Comparison of ENCODE assay signal across 18 cellular contexts in genomic region chr13:25306671-25307464, GRCh38. TPM values are rescaled to one million over a fixed set of nuclear protein-coding genes. Genes with fewer than 3 reads are reported as not detected.
DNase-seq lines count a peak whose midpoint lies in the region; ATAC-seq and TF ChIP-seq lines count a peak whose summit lies in the region.
"Had no signal": no experiment of that assay in that cellular context is flagged by ENCODE, and none has a peak within 500 bp of the region (broad histone marks: within the 10 kb centered on the region; RNA-seq: fewer than 3 reads in every experiment).

No MANE protein-coding gene starts in this region.

- H3K27ac ChIP-seq in naive thymus-derived CD4-positive, alpha-beta T cell (ENCODE audit: low read depth, low read length) = no peak overlapping the region
- peak overlapping the region; percentile 33 for H3K27ac ChIP-seq in upper lobe of right lung
- H3K27ac ChIP-seq: BLaER1 treated with 17β-estradiol and CSF1 and Interleukin-3, amounts not matched to agents 10 nM and 100 nM; vagina had no signal

- DNase-seq in activated naive CD8-positive, alpha-beta T cell treated with anti-CD3 and anti-CD28 coated beads, Interleukin-2, amount 10 ng/mL, durations not matched to agents 7 days and 5 days = no peak
- no peak for DNase-seq in activated naive CD8-positive, alpha-beta T cell treated with anti-CD3 and anti-CD28 coated beads, Interleukin-2, amount 50 U/mL, for 24 hours
- DNase-seq in chondrocyte (ENCODE audit: low spot score) (no peak), upper lobe of right lung (no peak), NCI-H345 treated with DMSO at 0.1 percent for 48 hours (lab: John Stamatoyannopoulos, UW; ENCODE audit: unreplicated experiment) (no peak), hippocampal formation (lab: John Stamatoyannopoulos, UW) (no peak)
- DNase-seq in naive thymus-derived CD4-positive, alpha-beta T cell = no peak
- DNase-seq: activated CD4-positive, alpha-beta T cell treated with anti-CD3 and anti-CD28 coated beads for 4 hours; activated gamma-delta T cell treated with Interleukin-2 at 50 U/mL for 16 hours; amygdala; DMS 273 treated with DMSO at 0.1 percent for 48 hours; foreskin melanocyte; IMR-90; midbrain; NCI-H2171 had no signal

- no peak overlapping the region for H3K4me3 ChIP-seq in naive thymus-derived CD4-positive, alpha-beta T cell (ENCODE audit: low read length)
- no peak overlapping the region for H3K4me3 ChIP-seq in upper lobe of right lung
- H3K4me3 ChIP-seq: BLaER1 treated with 17β-estradiol and CSF1 and Interleukin-3, amounts not matched to agents 10 nM and 100 nM; vagina had no signal

- POLR2A ChIA-PET in activated naive CD8-positive, alpha-beta T cell treated with anti-CD3 and anti-CD28 coated beads, Interleukin-2, amount 10 ng/mL, durations not matched to agents 7 days and 5 days (lab: Charles Lee) = no interaction called here
- POLR2A ChIA-PET in naive thymus-derived CD4-positive, alpha-beta T cell (lab: Charles Lee) = no interaction called here

- no peaks in the 10 kb centered on the region for H3K27me3 ChIP-seq in naive thymus-derived CD4-positive, alpha-beta T cell (ENCODE audit: control insufficient read depth in 2 of 2, insufficient read depth in 2 of 2, low read length in 2 of 2)
- H3K27me3 ChIP-seq in upper lobe of right lung = no peaks in the 10 kb centered on the region
- H3K27me3 ChIP-seq: BLaER1 treated with 17β-estradiol and CSF1 and Interleukin-3, amounts not matched to agents 10 nM and 100 nM; vagina had no signal

- no peaks in the 10 kb centered on the region for H3K9me3 ChIP-seq in naive thymus-derived CD4-positive, alpha-beta T cell (ENCODE audit: control insufficient read depth in 2 of 3, low read length in 3 of 3)
- H3K9me3 ChIP-seq in upper lobe of right lung = no peaks in the 10 kb centered on the region
- H3K9me3 ChIP-seq: BLaER1 treated with 17β-estradiol and CSF1 and Interleukin-3, amounts not matched to agents 10 nM and 100 nM; vagina had no signal

- H3K27ac Mint-ChIP-seq in activated naive CD8-positive, alpha-beta T cell treated with anti-CD3 and anti-CD28 coated beads, Interleukin-2, amount 10 ng/mL, durations not matched to agents 7 days and 5 days = peak overlapping the region; percentile 17
- H3K27ac Mint-ChIP-seq in activated naive CD8-positive, alpha-beta T cell treated with anti-CD3 and anti-CD28 coated beads, Interleukin-2, amount 50 U/mL, for 24 hours = no peak overlapping the region
- H3K27ac Mint-ChIP-seq in chondrocyte (ENCODE audit: unreplicated experiment) = peak overlapping the region; percentile 33
- peak overlapping the region in 5 of 9 donors; percentile 13 to 80 (median 57) for H3K27ac Mint-ChIP-seq in naive thymus-derived CD4-positive, alpha-beta T cell

- peaks cover 9 to 16% of the 10 kb centered on the region in 2 donors for H3K4me1 ChIP-seq in naive thymus-derived CD4-positive, alpha-beta T cell (ENCODE audit: control insufficient read depth in 2 of 2, insufficient read depth in 2 of 2, low read length in 2 of 2)
- H3K4me1 ChIP-seq in upper lobe of right lung = peaks cover 38% of the 10 kb centered on the region

- peaks cover 31% of the 10 kb centered on the region for H3K36me3 Mint-ChIP-seq in activated naive CD8-positive, alpha-beta T cell treated with anti-CD3 and anti-CD28 coated beads, Interleukin-2, amount 10 ng/mL, durations not matched to agents 7 days and 5 days
- H3K36me3 Mint-ChIP-seq in activated naive CD8-positive, alpha-beta T cell treated with anti-CD3 and anti-CD28 coated beads, Interleukin-2, amount 50 U/mL, for 24 hours (ENCODE audit: low read depth) = peaks cover 69% of the 10 kb centered on the region
- H3K36me3 Mint-ChIP-seq in chondrocyte (ENCODE audit: low read depth) = peaks cover 18% of the 10 kb centered on the region
- peaks cover 15 to 33% (median 19%) of the 10 kb centered on the region in 5 donors for H3K36me3 Mint-ChIP-seq in naive thymus-derived CD4-positive, alpha-beta T cell

- H3K27me3 Mint-ChIP-seq in activated naive CD8-positive, alpha-beta T cell treated with anti-CD3 and anti-CD28 coated beads, Interleukin-2, amount 10 ng/mL, durations not matched to agents 7 days and 5 days = no peaks in the 10 kb centered on the region
- no peaks in the 10 kb centered on the region for H3K27me3 Mint-ChIP-seq in activated naive CD8-positive, alpha-beta T cell treated with anti-CD3 and anti-CD28 coated beads, Interleukin-2, amount 50 U/mL, for 24 hours
- H3K27me3 Mint-ChIP-seq in chondrocyte (ENCODE audit: low read depth) = no peaks in the 10 kb centered on the region
- no peaks in the 10 kb centered on the region for H3K27me3 Mint-ChIP-seq in naive thymus-derived CD4-positive, alpha-beta T cell

- intact Hi-C loops in naive thymus-derived CD4-positive, alpha-beta T cell (cut with micrococcal nuclease) = loop anchor here in 1 of 2 donors (10.0 kb wide), 3 partner anchors 948 to 1948 kb away; partner anchors contain the start of genes CDK8 and RPL21
- intact Hi-C loops in upper lobe of right lung (cut with DNase I) = no loop called here

- TF ChIP-seq CTCF in chondrocyte (IDR thresholded peaks at IDR 0.05) = no peak
- no peak for TF ChIP-seq CTCF in upper lobe of right lung (IDR thresholded peaks at IDR 0.05)

- no peak for ATAC-seq in activated naive CD8-positive, alpha-beta T cell treated with anti-CD3 and anti-CD28 coated beads, Interleukin-2, amount 10 ng/mL, durations not matched to agents 7 days and 5 days (ENCODE audit: low read depth)
- ATAC-seq in activated naive CD8-positive, alpha-beta T cell treated with anti-CD3 and anti-CD28 coated beads, Interleukin-2, amount 50 U/mL, for 24 hours = no peak
- ATAC-seq in naive thymus-derived CD4-positive, alpha-beta T cell = no peak
- ATAC-seq in upper lobe of right lung = no peak
- ATAC-seq in HG02885 (IDR thresholded peaks at IDR 0.05; ENCODE audit: poor library complexity, unreplicated experiment) = no peak

- H3K4me3 Mint-ChIP-seq in activated naive CD8-positive, alpha-beta T cell treated with anti-CD3 and anti-CD28 coated beads, Interleukin-2, amount 10 ng/mL, durations not matched to agents 7 days and 5 days = no peak overlapping the region
- H3K4me3 Mint-ChIP-seq in activated naive CD8-positive, alpha-beta T cell treated with anti-CD3 and anti-CD28 coated beads, Interleukin-2, amount 50 U/mL, for 24 hours = no peak overlapping the region
- H3K4me3 Mint-ChIP-seq in chondrocyte (ENCODE audit: unreplicated experiment) = no peak overlapping the region
- H3K4me3 Mint-ChIP-seq in naive thymus-derived CD4-positive, alpha-beta T cell = peak overlapping the region in 2 of 10 donors; percentile 30 to 48

- H3K4me1 Mint-ChIP-seq in activated naive CD8-positive, alpha-beta T cell treated with anti-CD3 and anti-CD28 coated beads, Interleukin-2, amount 10 ng/mL, durations not matched to agents 7 days and 5 days = peaks cover 36% of the 10 kb centered on the region
- peaks cover 36% of the 10 kb centered on the region for H3K4me1 Mint-ChIP-seq in activated naive CD8-positive, alpha-beta T cell treated with anti-CD3 and anti-CD28 coated beads, Interleukin-2, amount 50 U/mL, for 24 hours
- H3K4me1 Mint-ChIP-seq in chondrocyte (ENCODE audit: low read depth) = peaks cover 36% of the 10 kb centered on the region
- peaks cover 22 to 58% (median 53%) of the 10 kb centered on the region in 7 donors for H3K4me1 Mint-ChIP-seq in naive thymus-derived CD4-positive, alpha-beta T cell

- peaks cover 0 to 34% (median 5%) of the 10 kb centered on the region in 3 experiments for H3K36me3 ChIP-seq in naive thymus-derived CD4-positive, alpha-beta T cell (ENCODE audit: control insufficient read depth in 2 of 3, insufficient read depth in 3 of 3, low read length in 3 of 3)
- peaks cover 49% of the 10 kb centered on the region for H3K36me3 ChIP-seq in upper lobe of right lung

- CTCF ChIA-PET in naive thymus-derived CD4-positive, alpha-beta T cell (lab: Charles Lee) = no interaction called here

- no peaks in the 10 kb centered on the region for H3K9me3 Mint-ChIP-seq in activated naive CD8-positive, alpha-beta T cell treated with anti-CD3 and anti-CD28 coated beads, Interleukin-2, amount 10 ng/mL, durations not matched to agents 7 days and 5 days
- no peaks in the 10 kb centered on the region for H3K9me3 Mint-ChIP-seq in activated naive CD8-positive, alpha-beta T cell treated with anti-CD3 and anti-CD28 coated beads, Interleukin-2, amount 50 U/mL, for 24 hours
- no peaks in the 10 kb centered on the region for H3K9me3 Mint-ChIP-seq in chondrocyte (ENCODE audit: low read depth)
- H3K9me3 Mint-ChIP-seq in naive thymus-derived CD4-positive, alpha-beta T cell = no peaks in the 10 kb centered on the region

RNA-seq across cellular contexts. Expression of gene NUP58, which starts 5.4 kb away (rescaled TPM):
- 10 to 100 TPM; 70.1 to 83.0 TPM for total RNA-seq in activated naive CD8-positive, alpha-beta T cell treated with anti-CD3 and anti-CD28 coated beads, Interleukin-2, amount 10 ng/mL, durations not matched to agents 7 days and 5 days
- total RNA-seq in chondrocyte = 37.7 to 38.4 TPM (median 38.0 TPM) in 3 replicates
- 10 to 100 TPM; 41.1 to 89.1 (median 57.0) TPM for total RNA-seq in naive thymus-derived CD4-positive, alpha-beta T cell
- polyA plus RNA-seq in naive thymus-derived CD4-positive, alpha-beta T cell = 10 to 100 TPM; 13.4 to 22.1 TPM
- total RNA-seq in upper lobe of right lung = 77.6 TPM

RNA-seq across cellular contexts. Expression of gene MTMR6, which starts 19.6 kb away (rescaled TPM):
- 10 to 100 TPM; 17.5 to 20.1 TPM for total RNA-seq in activated naive CD8-positive, alpha-beta T cell treated with anti-CD3 and anti-CD28 coated beads, Interleukin-2, amount 10 ng/mL, durations not matched to agents 7 days and 5 days
- total RNA-seq in chondrocyte (19.8 to 20.8 TPM (median 20.7 TPM) in 3 replicates), upper lobe of right lung (20.1 TPM)
- 10 to 100 TPM; 16.0 to 23.2 (median 18.5) TPM for total RNA-seq in naive thymus-derived CD4-positive, alpha-beta T cell
- polyA plus RNA-seq in naive thymus-derived CD4-positive, alpha-beta T cell = 10 to 100 TPM; 16.3 to 16.6 TPM
